27 cellular contexts compared by ENCODE assay signal in genomic region chr1:89339039-89339438, GRCh38. TPM values are rescaled to one million over a fixed set of nuclear protein-coding genes. Genes with fewer than 3 reads are reported as not detected.
"Had no signal": no experiment of that assay in that cellular context is flagged by ENCODE, and none has a peak within 500 bp of the region (broad histone marks: within the 10 kb centered on the region; RNA-seq: fewer than 3 reads in every experiment).

No MANE protein-coding gene starts in this region.

- H3K9me3 ChIP-seq: esophagus squamous epithelium had no signal

- H3K27ac ChIP-seq: brain microvascular endothelial cell, coronary artery, dorsolateral prefrontal cortex, epithelial cell of prostate, esophagus squamous epithelium, VCaP had no signal

- DNase-seq: activated CD4-positive, alpha-beta memory T cell treated with anti-CD3 and anti-CD28 coated beads, Interleukin-2, amount 10 ng/mL, durations not matched to agents 7 days and 5 days; activated CD4-positive, alpha-beta T cell treated with anti-CD3 and anti-CD28 coated beads for 1 hour; activated CD4-positive, alpha-beta T cell treated with anti-CD3 and anti-CD28 coated beads for 4 hours; activated CD4-positive, alpha-beta T cell treated with anti-CD3 and anti-CD28 coated beads, Interleukin-2, amount 10 ng/mL, durations not matched to agents 7 days and 5 days; activated CD4-positive, alpha-beta T cell treated with anti-CD3 and anti-CD28 coated beads, Interleukin-2, amount 50 U/mL, for 4 hours; activated CD8-positive, alpha-beta memory T cell treated with anti-CD3 and anti-CD28 coated beads, Interleukin-2, amount 50 U/mL, for 48 hours; activated gamma-delta T cell; activated naive CD4-positive, alpha-beta T cell; activated naive CD4-positive, alpha-beta T cell treated with anti-CD3 and anti-CD28 coated beads, Interleukin-2, amount 10 ng/mL, durations not matched to agents 7 days and 5 days; activated T-cell treated with anti-CD3 and anti-CD28 coated beads for 4 hours; activated T-cell treated with anti-CD3 and anti-CD28 coated beads, Interleukin-2, amount 50 U/mL, for 24 hours; activated T-cell treated with anti-CD3 and anti-CD28 coated beads, Interleukin-2, amount 50 U/mL, for 72 hours; amniotic stem cell; anterior cingulate cortex; brain microvascular endothelial cell; dorsolateral prefrontal cortex; effector memory CD4-positive, alpha-beta T cell; esophagus squamous epithelium; foreskin fibroblast; head of caudate nucleus; T-helper 2 cell had no signal

- H3K36me3 ChIP-seq: brain microvascular endothelial cell, esophagus squamous epithelium had no signal

- H3K4me3 ChIP-seq: coronary artery, dorsolateral prefrontal cortex, esophagus squamous epithelium had no signal

- H3K27me3 ChIP-seq: brain microvascular endothelial cell, esophagus squamous epithelium had no signal

RNA-seq across cellular contexts. Expression of gene GBP6, which starts 24.8 kb away (rescaled TPM):
- total RNA-seq: cardiac septum, endothelial cell of umbilical vein, WTC11 had no signal
- polyA plus RNA-seq: endothelial cell of umbilical vein had no signal
